ENCODE assay signal across 20 cellular contexts in the genomic region with DNA sequence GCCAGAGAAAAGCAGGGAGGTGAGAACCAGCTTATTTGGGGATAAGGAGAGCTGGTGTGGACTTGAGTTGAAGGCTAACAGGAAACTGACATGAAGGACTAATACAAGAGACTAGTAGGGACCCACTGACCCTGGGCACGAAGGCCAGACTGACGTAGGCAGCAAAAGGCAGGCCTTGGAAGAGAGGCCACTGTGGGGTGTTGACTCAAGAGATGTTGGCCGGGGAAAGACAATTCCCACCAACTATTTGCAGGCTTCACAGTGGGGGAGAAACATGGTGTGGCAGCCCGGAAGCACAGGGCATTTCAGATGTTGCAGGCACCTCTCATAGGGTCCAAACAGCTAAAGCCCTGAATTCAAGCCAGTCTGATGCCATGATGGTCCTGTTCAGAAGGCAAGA. TPM values are rescaled to one million over a fixed set of nuclear protein-coding genes. Genes with fewer than 3 reads are reported as not detected.
DNase-seq lines count a peak whose midpoint lies in the region; ATAC-seq and TF ChIP-seq lines count a peak whose summit lies in the region.
"Had no signal": no experiment of that assay in that cellular context is flagged by ENCODE, and none has a peak within 500 bp of the region (broad histone marks: within the 10 kb centered on the region; RNA-seq: fewer than 3 reads in every experiment).

No MANE protein-coding gene starts in this region.

- H3K27ac Mint-ChIP-seq in activated CD4-positive, alpha-beta T cell treated with anti-CD3 and anti-CD28 coated beads, Interleukin-2, amount 10 ng/mL, durations not matched to agents 24 days and 14 days: peak overlapping the region; percentile 44
- peak overlapping the region; percentile 19 to 43 for H3K27ac Mint-ChIP-seq in natural killer cell treated with Interleukin-12 subunit alpha and Interleukin-12 subunit beta and Interleukin-15 and Interleukin-18, amount 100 ng/mL, for 72 hours
- H3K27ac Mint-ChIP-seq in natural killer cell: peak overlapping the region in 1 of 2 donors; percentile 62
- peak overlapping the region; percentile 24 to 58 for H3K27ac Mint-ChIP-seq in effector memory CD8-positive, alpha-beta T cell

- intact Hi-C loops in activated CD4-positive, alpha-beta T cell treated with anti-CD3 and anti-CD28 coated beads, Interleukin-2, amount 10 ng/mL, durations not matched to agents 24 days and 14 days (cut with micrococcal nuclease): no loop called here
- intact Hi-C loops in natural killer cell (cut with micrococcal nuclease): loop anchor here (5.0 to 10.0 kb wide), 2 partner anchors 165 to 528 kb away; no protein-coding TSS in a partner anchor

- H3K4me3 Mint-ChIP-seq in activated CD4-positive, alpha-beta T cell treated with anti-CD3 and anti-CD28 coated beads, Interleukin-2, amount 10 ng/mL, durations not matched to agents 24 days and 14 days: no peak overlapping the region
- H3K4me3 Mint-ChIP-seq in natural killer cell treated with Interleukin-12 subunit alpha and Interleukin-12 subunit beta and Interleukin-15 and Interleukin-18, amount 100 ng/mL, for 72 hours: no peak overlapping the region
- no peak overlapping the region for H3K4me3 Mint-ChIP-seq in natural killer cell
- H3K4me3 Mint-ChIP-seq in effector memory CD8-positive, alpha-beta T cell: no peak overlapping the region

- H3K4me1 Mint-ChIP-seq in activated CD4-positive, alpha-beta T cell treated with anti-CD3 and anti-CD28 coated beads, Interleukin-2, amount 10 ng/mL, durations not matched to agents 24 days and 14 days: peaks cover 5% of the 10 kb centered on the region
- peaks cover 3 to 13% of the 10 kb centered on the region in 2 donors for H3K4me1 Mint-ChIP-seq in natural killer cell treated with Interleukin-12 subunit alpha and Interleukin-12 subunit beta and Interleukin-15 and Interleukin-18, amount 100 ng/mL, for 72 hours (ENCODE audit: low read depth in 2 of 2)
- peaks cover 0 to 17% of the 10 kb centered on the region in 2 donors for H3K4me1 Mint-ChIP-seq in natural killer cell
- H3K4me1 Mint-ChIP-seq in effector memory CD8-positive, alpha-beta T cell (ENCODE audit: low read depth in 2 of 2): peaks cover 4 to 11% of the 10 kb centered on the region in 2 donors

- H3K9me3 Mint-ChIP-seq in activated CD4-positive, alpha-beta T cell treated with anti-CD3 and anti-CD28 coated beads, Interleukin-2, amount 10 ng/mL, durations not matched to agents 24 days and 14 days: no peaks in the 10 kb centered on the region
- no peaks in the 10 kb centered on the region for H3K9me3 Mint-ChIP-seq in natural killer cell treated with Interleukin-12 subunit alpha and Interleukin-12 subunit beta and Interleukin-15 and Interleukin-18, amount 100 ng/mL, for 72 hours
- H3K9me3 Mint-ChIP-seq in natural killer cell: no peaks in the 10 kb centered on the region
- H3K9me3 Mint-ChIP-seq in effector memory CD8-positive, alpha-beta T cell: no peaks in the 10 kb centered on the region

- peaks cover 32% of the 10 kb centered on the region for H3K36me3 Mint-ChIP-seq in activated CD4-positive, alpha-beta T cell treated with anti-CD3 and anti-CD28 coated beads, Interleukin-2, amount 10 ng/mL, durations not matched to agents 24 days and 14 days (ENCODE audit: low read depth)
- peaks cover 6% of the 10 kb centered on the region for H3K36me3 Mint-ChIP-seq in natural killer cell treated with Interleukin-12 subunit alpha and Interleukin-12 subunit beta and Interleukin-15 and Interleukin-18, amount 100 ng/mL, for 72 hours
- no peaks in the 10 kb centered on the region for H3K36me3 Mint-ChIP-seq in natural killer cell
- H3K36me3 Mint-ChIP-seq in effector memory CD8-positive, alpha-beta T cell (ENCODE audit: insufficient read depth): peaks cover 68% of the 10 kb centered on the region

- H3K27me3 Mint-ChIP-seq in activated CD4-positive, alpha-beta T cell treated with anti-CD3 and anti-CD28 coated beads, Interleukin-2, amount 10 ng/mL, durations not matched to agents 24 days and 14 days: no peaks in the 10 kb centered on the region
- peaks cover 0 to 3% of the 10 kb centered on the region in 2 donors for H3K27me3 Mint-ChIP-seq in natural killer cell treated with Interleukin-12 subunit alpha and Interleukin-12 subunit beta and Interleukin-15 and Interleukin-18, amount 100 ng/mL, for 72 hours
- no peaks in the 10 kb centered on the region for H3K27me3 Mint-ChIP-seq in natural killer cell (ENCODE audit: low read depth in 2 of 2)
- H3K27me3 Mint-ChIP-seq in effector memory CD8-positive, alpha-beta T cell: no peaks in the 10 kb centered on the region

- no peak for DNase-seq in activated CD4-positive, alpha-beta T cell treated with anti-CD3 and anti-CD28 coated beads, Interleukin-2, amount 10 ng/mL, durations not matched to agents 24 days and 14 days
- DNase-seq in activated CD4-positive, alpha-beta T cell treated with anti-CD3 and anti-CD28 coated beads for 1 hour: no peak
- DNase-seq in natural killer cell treated with Interleukin-12 subunit alpha and Interleukin-12 subunit beta and Interleukin-15 and Interleukin-18, amount 100 ng/mL, for 72 hours (ENCODE audit: low spot score): no peak
- no peak for DNase-seq in natural killer cell
- DNase-seq in effector memory CD8-positive, alpha-beta T cell: no peak
- DNase-seq in KBM-7: no peak
- DNase-seq: 8988T, Karpas-422, NCI-H1092, NCI-H1417 treated with DMSO at 0.1 percent for 48 hours, NCI-H1694 treated with DMSO at 0.1 percent for 48 hours, NCI-H2081, NCI-H2227 treated with DMSO at 0.1 percent for 48 hours, NCI-H526 treated with DMSO at 0.1 percent for 48 hours, PC-9, Right ventricle myocardium superior had no signal

- in situ Hi-C loops in KBM-7 (cut with MboI; ENCODE audit: low pct_unique_long_range_greater_than_20kb, low sequenced_read_pairs): no loop called here

- no peak for TF ChIP-seq CTCF in natural killer cell (IDR thresholded peaks at IDR 0.05)

- no peak for ATAC-seq in natural killer cell treated with Interleukin-12 subunit alpha and Interleukin-12 subunit beta and Interleukin-15 and Interleukin-18, amount 100 ng/mL, for 72 hours
- ATAC-seq in natural killer cell (no peak), HG03460 (IDR thresholded peaks at IDR 0.05; ENCODE audit: unreplicated experiment) (no peak)
- no peak for ATAC-seq in effector memory CD8-positive, alpha-beta T cell (replicated peaks)
- ATAC-seq: HCT116 had no signal

RNA-seq across cellular contexts. Expression of a gene that starts 24.4 kb away (rescaled TPM):
- 0.31 and 0.37 TPM in 2 replicates for total RNA-seq in activated CD4-positive, alpha-beta T cell treated with anti-CD3 and anti-CD28 coated beads, Interleukin-2, amount 10 ng/mL, durations not matched to agents 24 days and 14 days
- total RNA-seq in natural killer cell treated with Interleukin-12 subunit alpha and Interleukin-12 subunit beta and Interleukin-15 and Interleukin-18, amount 100 ng/mL, for 72 hours: under 1 TPM in 1 of 2 donors, not detected in 1; 0.17 TPM
- under 1 TPM in 1 of 3 donors, not detected in 2; 0.18 TPM for total RNA-seq in natural killer cell
- total RNA-seq: HT-29, PC-9, Right ventricle myocardium superior, RPMI7951 had no signal
